1 cellular context compared by ENCODE assay signal in genomic region chr16:86355951-86356350, GRCh38.
TF ChIP-seq lines count a peak whose summit lies in the region.

No MANE protein-coding gene starts in this region.

TF ChIP-seq in IMR-90, 13 proteins besides CTCF, POLR2A, EP300 and RAD21:
- no peak for TF ChIP-seq RFX5 (IDR thresholded peaks at IDR 0.05; ENCODE audit: low read depth, low read length)
- TF ChIP-seq MAFK (IDR thresholded peaks at IDR 0.05; ENCODE audit: low read depth, low read length) = no peak
- no peak for TF ChIP-seq RCOR1 (IDR thresholded peaks at IDR 0.05; ENCODE audit: insufficient replicate concordance, low read length)
- no peak for TF ChIP-seq USF2 (IDR thresholded peaks at IDR 0.05; ENCODE audit: low read depth, low read length)
- no peak for TF ChIP-seq MXI1 (IDR thresholded peaks at IDR 0.05; ENCODE audit: borderline replicate concordance, low read depth, low read length)
- TF ChIP-seq CEBPB (IDR thresholded peaks at IDR 0.05; ENCODE audit: low read depth, low read length) = no peak
- no peak for TF ChIP-seq FOS (IDR thresholded peaks at IDR 0.05; ENCODE audit: low read depth, low read length)
- TF ChIP-seq SMC3 (IDR thresholded peaks at IDR 0.05; ENCODE audit: low read depth, low read length) = no peak
- no peak for TF ChIP-seq NFE2L2 (IDR thresholded peaks at IDR 0.05; ENCODE audit: low read depth, low read length)
- no peak for TF ChIP-seq ELK1 (IDR thresholded peaks at IDR 0.05; ENCODE audit: borderline replicate concordance, low read depth, low read length)
- TF ChIP-seq BHLHE40 (IDR thresholded peaks at IDR 0.05; ENCODE audit: low read depth, low read length) = no peak
- TF ChIP-seq MAZ (IDR thresholded peaks at IDR 0.05; ENCODE audit: borderline replicate concordance, low read depth, low read length) = no peak
- no peak for TF ChIP-seq CHD1 (IDR thresholded peaks at IDR 0.05; ENCODE audit: low read depth, low read length)
